ENCODE assay signal across 8 cellular contexts in genomic region chr18:9104244-9104901, GRCh38. TPM values are rescaled to one million over a fixed set of nuclear protein-coding genes. Genes with fewer than 3 reads are reported as not detected.
A peak's percentile ranks its signal among the peaks of the same experiment; 100 is the strongest.
DNase-seq lines count a peak whose midpoint lies in the region; ATAC-seq, FAIRE-seq and TF ChIP-seq lines count a peak whose summit lies in the region.

No MANE protein-coding gene starts in this region.

- no peak for ATAC-seq in GM18519 (IDR thresholded peaks at IDR 0.05; ENCODE audit: low FRiP score, unreplicated experiment)

- H3K9me3 ChIP-seq in kidney (ENCODE audit: control insufficient read depth in 1 of 2, low read length in 2 of 2): no peaks in the 10 kb centered on the region
- no peaks in the 10 kb centered on the region for H3K9me3 ChIP-seq in testis

- no peak for TF ChIP-seq POLR2A in testis (IDR thresholded peaks at IDR 0.05)

- H3K4me1 ChIP-seq in kidney (ENCODE audit: control insufficient read depth in 1 of 2, insufficient read depth in 1 of 2, low read depth in 1 of 2, low read length in 2 of 2) (peaks cover 20 to 28% of the 10 kb centered on the region in 2 donors), testis (peaks cover 42% of the 10 kb centered on the region)

- peak overlapping the region; percentile 90 to 97 for H3K9ac ChIP-seq in kidney (ENCODE audit: low read length in 2 of 2)

- H3K27ac ChIP-seq in kidney (ENCODE audit: low read depth in 2 of 2, low read length in 2 of 2) (peak overlapping the region; percentile 90 to 98), testis (peak overlapping the region; percentile 93 to 97)

- 18 to 19% methylated on average over 5 of the region's 5 CpGs for WGBS in testis, 2 donors

- TF ChIP-seq CTCF in kidney (IDR thresholded peaks at IDR 0.05; ENCODE audit: borderline replicate concordance, extremely low read depth, insufficient read depth) (no peak), testis (IDR thresholded peaks at IDR 0.05) (no peak)

- H3K4me3 ChIP-seq in kidney (ENCODE audit: low read length in 2 of 2) (peak overlapping the region; percentile 87 to 94), testis (peak overlapping the region in 1 of 2 donors; percentile 87)

- no peaks in the 10 kb centered on the region for H3K9me3 Mint-ChIP-seq in activated CD4-positive, alpha-beta T cell treated with anti-CD3 and anti-CD28 coated beads, Interleukin-2, amount 10 ng/mL, durations not matched to agents 24 days and 14 days
- no peaks in the 10 kb centered on the region for H3K9me3 Mint-ChIP-seq in activated naive CD8-positive, alpha-beta T cell (ENCODE audit: low read depth)

- peak overlapping the region; percentile 98 for H3K27ac Mint-ChIP-seq in activated CD4-positive, alpha-beta T cell treated with anti-CD3 and anti-CD28 coated beads, Interleukin-2, amount 10 ng/mL, durations not matched to agents 24 days and 14 days
- H3K27ac Mint-ChIP-seq in activated naive CD8-positive, alpha-beta T cell: peak overlapping the region; percentile 96

- no peaks in the 10 kb centered on the region for H3K27me3 Mint-ChIP-seq in activated CD4-positive, alpha-beta T cell treated with anti-CD3 and anti-CD28 coated beads, Interleukin-2, amount 10 ng/mL, durations not matched to agents 24 days and 14 days
- H3K27me3 Mint-ChIP-seq in activated naive CD8-positive, alpha-beta T cell: no peaks in the 10 kb centered on the region

- peak overlapping the region; percentile 95 for H3K4me3 Mint-ChIP-seq in activated CD4-positive, alpha-beta T cell treated with anti-CD3 and anti-CD28 coated beads, Interleukin-2, amount 10 ng/mL, durations not matched to agents 24 days and 14 days
- peak overlapping the region; percentile 96 for H3K4me3 Mint-ChIP-seq in activated naive CD8-positive, alpha-beta T cell

- peaks cover 61% of the 10 kb centered on the region for H3K4me1 Mint-ChIP-seq in activated CD4-positive, alpha-beta T cell treated with anti-CD3 and anti-CD28 coated beads, Interleukin-2, amount 10 ng/mL, durations not matched to agents 24 days and 14 days
- peaks cover 71% of the 10 kb centered on the region for H3K4me1 Mint-ChIP-seq in activated naive CD8-positive, alpha-beta T cell (ENCODE audit: low read depth)

- intact Hi-C loops in activated CD4-positive, alpha-beta T cell treated with anti-CD3 and anti-CD28 coated beads, Interleukin-2, amount 10 ng/mL, durations not matched to agents 24 days and 14 days (cut with micrococcal nuclease): loop anchor here (5.0 kb wide), 1 partner anchor 808 kb away; the partner anchor contains the start of gene VAPA
- intact Hi-C loops in kidney (cut with DNase I) (no loop called here), testis (cut with DNase I; ENCODE audit: low total_unique reads) (no loop called here)

- DNase-seq in activated CD4-positive, alpha-beta T cell treated with anti-CD3 and anti-CD28 coated beads, Interleukin-2, amount 10 ng/mL, durations not matched to agents 24 days and 14 days: no peak
- DNase-seq in activated CD4-positive, alpha-beta T cell treated with anti-CD3 and anti-CD28 coated beads for 4 hours: no peak
- no peak for DNase-seq in kidney
- DNase-seq in testis: no peak
- DNase-seq in nucleus accumbens (lab: John Stamatoyannopoulos, UW): no peak
- no peak for DNase-seq in NAMALWA (ENCODE audit: low spot score)

- peaks cover 53% of the 10 kb centered on the region for H3K36me3 Mint-ChIP-seq in activated CD4-positive, alpha-beta T cell treated with anti-CD3 and anti-CD28 coated beads, Interleukin-2, amount 10 ng/mL, durations not matched to agents 24 days and 14 days (ENCODE audit: low read depth)
- H3K36me3 Mint-ChIP-seq in activated naive CD8-positive, alpha-beta T cell: peaks cover 15% of the 10 kb centered on the region

- FAIRE-seq in kidney (lab: Jason Lieb, UNC): no peak

- H3K36me3 ChIP-seq in kidney (ENCODE audit: control insufficient read depth in 1 of 2, insufficient read depth in 2 of 2, low read length in 2 of 2): no peaks in the 10 kb centered on the region
- H3K36me3 ChIP-seq in testis (ENCODE audit: low read depth, missing control alignments): no peaks in the 10 kb centered on the region

- no peaks in the 10 kb centered on the region for H3K27me3 ChIP-seq in testis

RNA-seq across cellular contexts. Expression of gene NDUFV2, which starts 1.9 kb away (rescaled TPM):
- 357 and 360 TPM in 2 replicates for total RNA-seq in activated CD4-positive, alpha-beta T cell treated with anti-CD3 and anti-CD28 coated beads, Interleukin-2, amount 10 ng/mL, durations not matched to agents 24 days and 14 days
- total RNA-seq in kidney: 131 TPM
- 391 TPM for polyA plus RNA-seq in kidney (ENCODE audit: insufficient read depth, low read depth, low replicate concordance)
- 100 to 1,000 TPM; 115 to 120 TPM for total RNA-seq in testis
- polyA plus RNA-seq in testis (ENCODE audit: insufficient read depth, low read depth, low replicate concordance): 171 TPM

RNA-seq across cellular contexts. Expression of gene ANKRD12, which starts 32.2 kb away (rescaled TPM):
- 60.8 TPM in 2 replicates for total RNA-seq in activated CD4-positive, alpha-beta T cell treated with anti-CD3 and anti-CD28 coated beads, Interleukin-2, amount 10 ng/mL, durations not matched to agents 24 days and 14 days
- 81.8 TPM for total RNA-seq in kidney
- polyA plus RNA-seq in kidney (ENCODE audit: insufficient read depth, low read depth, low replicate concordance): 3.9 TPM
- 10 to 100 TPM; 58.5 to 59.7 TPM for total RNA-seq in testis
- 4.5 TPM for polyA plus RNA-seq in testis (ENCODE audit: insufficient read depth, low read depth, low replicate concordance)
